ENCODE assay signal across 9 cellular contexts in the genomic region with DNA sequence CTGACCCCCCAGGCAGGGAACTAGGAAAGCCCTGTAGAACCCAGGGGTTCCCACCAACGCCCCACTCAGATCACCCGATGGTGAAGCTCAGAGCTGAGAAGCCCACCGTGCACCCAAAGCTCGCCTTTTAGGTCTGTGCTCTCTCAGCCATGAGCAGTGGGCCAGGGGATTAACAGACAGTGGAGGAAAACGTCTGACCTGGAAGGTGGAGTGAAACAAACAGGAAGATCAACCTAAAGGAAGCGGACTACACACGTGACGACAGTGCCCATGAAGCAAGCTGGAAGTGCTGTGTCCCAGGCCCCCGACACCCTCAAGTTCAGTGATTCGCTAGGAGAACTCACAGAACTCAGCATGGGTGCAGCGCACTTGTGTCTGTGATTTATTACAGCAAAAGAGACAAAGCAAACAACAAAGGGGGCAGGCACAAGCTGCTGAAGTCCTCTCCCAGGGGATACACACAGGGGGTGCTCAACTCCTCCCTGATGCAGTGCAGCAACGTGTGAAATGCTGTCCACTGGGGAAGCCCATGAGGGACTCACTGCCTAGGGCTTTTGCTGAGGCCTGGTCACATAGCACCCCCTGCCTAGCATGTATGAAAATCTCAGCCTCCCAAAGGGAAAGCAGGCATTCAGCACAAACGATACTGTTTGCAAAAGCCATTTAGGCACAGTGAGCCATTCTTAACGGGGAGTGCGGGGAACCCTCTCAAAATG. TPM values are rescaled to one million over a fixed set of nuclear protein-coding genes. Genes with fewer than 3 reads are reported as not detected.
DNase-seq lines count a peak whose midpoint lies in the region; ATAC-seq and TF ChIP-seq lines count a peak whose summit lies in the region.
"Had no signal": no experiment of that assay in that cellular context is flagged by ENCODE, and none has a peak within 500 bp of the region (broad histone marks: within the 10 kb centered on the region; RNA-seq: fewer than 3 reads in every experiment).

No MANE protein-coding gene starts in this region.

- no peak overlapping the region for H3K9ac ChIP-seq in neural progenitor cell

- no peaks in the 10 kb centered on the region for H4K20me1 ChIP-seq in neural progenitor cell (ENCODE audit: low read depth)

- H3K36me3 Mint-ChIP-seq in neural progenitor cell: peaks cover 8% of the 10 kb centered on the region

- no peaks in the 10 kb centered on the region for H3K9me3 ChIP-seq in neural progenitor cell (ENCODE audit: low read depth)
- H3K9me3 ChIP-seq: neutrophil had no signal

- H3K4me3 Mint-ChIP-seq in neural progenitor cell: no peak overlapping the region

- H3K27ac ChIP-seq in neural progenitor cell: no peak overlapping the region
- H3K27ac ChIP-seq: neutrophil had no signal

- no peak overlapping the region for H3K4me3 ChIP-seq in neural progenitor cell

- H3K36me3 ChIP-seq in neural progenitor cell: no peaks in the 10 kb centered on the region
- H3K36me3 ChIP-seq: neutrophil had no signal

- no peak for ATAC-seq in HG03521 (IDR thresholded peaks at IDR 0.05; ENCODE audit: unreplicated experiment)
- ATAC-seq in omental fat pad (ENCODE audit: low FRiP score): no peak

- H3K4me1 ChIP-seq in neural progenitor cell: peaks cover 5% of the 10 kb centered on the region

- no peaks in the 10 kb centered on the region for H3K79me2 ChIP-seq in neural progenitor cell (ENCODE audit: low read depth)

- DNase-seq in activated naive CD4-positive, alpha-beta T cell treated with Interleukin-2 at 50 U/mL for 16 hours: peak; percentile 4
- no peak for DNase-seq in activated naive CD4-positive, alpha-beta T cell (lab: John Stamatoyannopoulos, UW)
- DNase-seq in NCI-H510A treated with DMSO at 0.1 percent for 48 hours (lab: John Stamatoyannopoulos, UW): peak; percentile 19
- DNase-seq in dermis microvascular lymphatic vessel endothelial cell (ENCODE audit: low read depth in 2 of 2): peak; percentile 71 to 87
- DNase-seq in neural progenitor cell (ENCODE audit: low spot score): peak; percentile 61
- DNase-seq in H4 (ENCODE audit: low spot score): no peak
- no peak for DNase-seq in omental fat pad (ENCODE audit: low spot score)

- peak; percentile 39 for TF ChIP-seq CTCF in neural progenitor cell (IDR thresholded peaks at IDR 0.05)
- TF ChIP-seq CTCF in omental fat pad (IDR thresholded peaks at IDR 0.05): no peak

- H3K4me2 ChIP-seq in neural progenitor cell: peak overlapping the region; percentile 16

- peaks cover 10% of the 10 kb centered on the region for H3K4me1 Mint-ChIP-seq in neural progenitor cell

- H3K27me3 ChIP-seq in neural progenitor cell: no peaks in the 10 kb centered on the region
- H3K27me3 ChIP-seq: neutrophil had no signal

- H2AFZ ChIP-seq in neural progenitor cell (replicated peaks): peak overlapping the region; percentile 87

- peaks cover 10% of the 10 kb centered on the region for H3K9me3 Mint-ChIP-seq in neural progenitor cell

- H3K27ac Mint-ChIP-seq in neural progenitor cell: peak overlapping the region; percentile 44

- no peaks in the 10 kb centered on the region for H3F3A ChIP-seq in neural progenitor cell (ENCODE audit: low read depth)

- H3K27me3 Mint-ChIP-seq in neural progenitor cell (ENCODE audit: insufficient read depth, low read depth): peaks cover 2% of the 10 kb centered on the region

RNA-seq across cellular contexts. Expression of a gene that starts 43.5 kb away (rescaled TPM):
- 0.51 and 1.0 TPM in 2 replicates for total RNA-seq in dermis microvascular lymphatic vessel endothelial cell
- total RNA-seq in neural progenitor cell (ENCODE audit: low replicate concordance): 5.3 and 5.5 TPM in 2 replicates
- total RNA-seq in H4 (2014; rRNA removed; shearing (Covaris generic)): 0.06 and 0.50 TPM in 2 replicates
- 1 to 10 TPM in 2 of 4 donors, not detected in 2; 1.1 to 2.2 TPM for total RNA-seq in omental fat pad

RNA-seq across cellular contexts. Expression of a gene that starts 50.7 kb away (rescaled TPM):
- 2.7 and 9.0 TPM in 2 replicates for total RNA-seq in dermis microvascular lymphatic vessel endothelial cell
- 1.1 and 1.5 TPM in 2 replicates for total RNA-seq in neural progenitor cell (ENCODE audit: low replicate concordance)
- total RNA-seq in H4 (2014; rRNA removed; shearing (Covaris generic)): 0.27 and 1.2 TPM in 2 replicates
- 1 to 10 TPM in 3 of 4 donors, under 1 TPM in 1; 0.72 to 6.3 (median 1.2) TPM for total RNA-seq in omental fat pad

Comparison
In these comparisons a context has a peak if more than half of its experiments do, and no peak if none do; other contexts are left out.
1. DNase-seq: peak in activated naive CD4-positive, alpha-beta T cell treated with Interleukin-2 at 50 U/mL for 16 hours (single experiment), NCI-H510A treated with DMSO at 0.1 percent for 48 hours (single experiment), dermis microvascular lymphatic vessel endothelial cell (2 of 2) and neural progenitor cell (single experiment); none in activated naive CD4-positive, alpha-beta T cell (0 of 4), H4 (single experiment) and omental fat pad (single experiment).